8 cellular contexts compared by ENCODE assay signal in genomic region chr1:32741417-32742131, GRCh38. TPM values are rescaled to one million over a fixed set of nuclear protein-coding genes. Genes with fewer than 3 reads are reported as not detected.
DNase-seq lines count a peak whose midpoint lies in the region; ATAC-seq and TF ChIP-seq lines count a peak whose summit lies in the region.

No MANE protein-coding gene starts in this region.

- no peaks in the 10 kb centered on the region for H3K36me3 Mint-ChIP-seq in T-helper 2 cell treated with Interferon-gamma antibody and Interleukin-4, amounts not matched to agents 5 μg/mL and 100 μg/mL, for 36 hours (ENCODE audit: low read depth)
- H3K36me3 Mint-ChIP-seq in natural killer cell = no peaks in the 10 kb centered on the region

- no peaks in the 10 kb centered on the region for H3K9me3 ChIP-seq in esophagus (ENCODE audit: control insufficient read depth in 2 of 2, insufficient read depth in 1 of 2, low read depth in 1 of 2, low read length in 1 of 2)

- H3K9me3 Mint-ChIP-seq in T-helper 2 cell treated with Interferon-gamma antibody and Interleukin-4, amounts not matched to agents 5 μg/mL and 100 μg/mL, for 36 hours = no peaks in the 10 kb centered on the region
- H3K9me3 Mint-ChIP-seq in natural killer cell = no peaks in the 10 kb centered on the region

- CTCF ChIA-PET in RWPE1 (lab: Yijun Ruan, JAX) = interaction anchor here (0.6 to 1.7 kb wide), 3 partner anchors 29 to 36 kb away, joined by 3 to 13 read pairs (median 4); no protein-coding TSS in a partner anchor

- H3K36me3 ChIP-seq in esophagus (ENCODE audit: control insufficient read depth in 2 of 2, insufficient read depth in 2 of 2, low read length in 1 of 2) = no peaks in the 10 kb centered on the region

- peaks cover 43% of the 10 kb centered on the region for H3K27me3 Mint-ChIP-seq in T-helper 2 cell treated with Interferon-gamma antibody and Interleukin-4, amounts not matched to agents 5 μg/mL and 100 μg/mL, for 36 hours (ENCODE audit: low read depth)
- no peaks in the 10 kb centered on the region for H3K27me3 Mint-ChIP-seq in natural killer cell (ENCODE audit: low read depth in 2 of 2)

- intact Hi-C loops in natural killer cell (cut with micrococcal nuclease) = no loop called here

- peak overlapping the region; percentile 68 for H3K4me3 Mint-ChIP-seq in T-helper 2 cell treated with Interferon-gamma antibody and Interleukin-4, amounts not matched to agents 5 μg/mL and 100 μg/mL, for 36 hours
- peak overlapping the region; percentile 90 for H3K4me3 Mint-ChIP-seq in natural killer cell

- WGBS in esophagus, 2 donors = 1% methylated on average over 53 to 98 of the region's 98 CpGs

- H3K27ac Mint-ChIP-seq in T-helper 2 cell treated with Interferon-gamma antibody and Interleukin-4, amounts not matched to agents 5 μg/mL and 100 μg/mL, for 36 hours = no peak overlapping the region
- no peak overlapping the region for H3K27ac Mint-ChIP-seq in natural killer cell

- DNase-seq in T-helper 2 cell treated with Interferon-gamma antibody and Interleukin-4, amounts not matched to agents 5 μg/mL and 100 μg/mL, for 36 hours (ENCODE audit: low spot score) = no peak
- no peak for DNase-seq in T-helper 2 cell
- peak; percentile 70 for DNase-seq in RWPE1 (ENCODE audit: low spot score)
- DNase-seq in natural killer cell = no peak
- DNase-seq in islet precursor cell = no peak
- no peak for DNase-seq in pons (ENCODE audit: low spot score)

- H3K4me3 ChIP-seq in esophagus (ENCODE audit: low read depth in 1 of 2, low read length in 2 of 2) = peak overlapping the region; percentile 73 to 75

- no peaks in the 10 kb centered on the region for H3K27me3 ChIP-seq in esophagus (ENCODE audit: control insufficient read depth in 1 of 2, insufficient read depth in 2 of 2, low read length in 2 of 2)

- H3K27ac ChIP-seq in RWPE1 (peak overlapping the region; percentile 94), esophagus (ENCODE audit: low read depth in 2 of 2, low read length in 1 of 2) (peak overlapping the region; percentile 98)

- TF ChIP-seq CTCF in RWPE1 (conservative IDR thresholded peaks at IDR 0.05; ENCODE audit: low read depth) = peak; percentile 53
- peak; percentile 13 for TF ChIP-seq CTCF in natural killer cell (IDR thresholded peaks at IDR 0.05)

- POLR2A ChIA-PET in RWPE1 (lab: Yijun Ruan, JAX; ENCODE audit: low non-redundant PET) = no interaction called here

- H3K4me1 ChIP-seq in esophagus (ENCODE audit: control insufficient read depth in 2 of 2, insufficient read depth in 2 of 2, low read length in 1 of 2) = peaks cover 2 to 25% of the 10 kb centered on the region in 2 donors

- ATAC-seq in natural killer cell (peak; percentile 42 to 68 (median 60)), GM19328 (IDR thresholded peaks at IDR 0.05; ENCODE audit: unreplicated experiment) (no peak)

- no peaks in the 10 kb centered on the region for H3K4me1 Mint-ChIP-seq in T-helper 2 cell treated with Interferon-gamma antibody and Interleukin-4, amounts not matched to agents 5 μg/mL and 100 μg/mL, for 36 hours (ENCODE audit: low read depth)
- no peaks in the 10 kb centered on the region for H3K4me1 Mint-ChIP-seq in natural killer cell

RNA-seq across cellular contexts. Expression of gene SYNC, which starts 39.0 kb away (rescaled TPM):
- polyA plus RNA-seq in esophagus = 1 to 10 TPM; 2.8 to 4.9 TPM
- total RNA-seq in natural killer cell = not detected
